ENCODE assay signal across 14 cellular contexts in the genomic region with DNA sequence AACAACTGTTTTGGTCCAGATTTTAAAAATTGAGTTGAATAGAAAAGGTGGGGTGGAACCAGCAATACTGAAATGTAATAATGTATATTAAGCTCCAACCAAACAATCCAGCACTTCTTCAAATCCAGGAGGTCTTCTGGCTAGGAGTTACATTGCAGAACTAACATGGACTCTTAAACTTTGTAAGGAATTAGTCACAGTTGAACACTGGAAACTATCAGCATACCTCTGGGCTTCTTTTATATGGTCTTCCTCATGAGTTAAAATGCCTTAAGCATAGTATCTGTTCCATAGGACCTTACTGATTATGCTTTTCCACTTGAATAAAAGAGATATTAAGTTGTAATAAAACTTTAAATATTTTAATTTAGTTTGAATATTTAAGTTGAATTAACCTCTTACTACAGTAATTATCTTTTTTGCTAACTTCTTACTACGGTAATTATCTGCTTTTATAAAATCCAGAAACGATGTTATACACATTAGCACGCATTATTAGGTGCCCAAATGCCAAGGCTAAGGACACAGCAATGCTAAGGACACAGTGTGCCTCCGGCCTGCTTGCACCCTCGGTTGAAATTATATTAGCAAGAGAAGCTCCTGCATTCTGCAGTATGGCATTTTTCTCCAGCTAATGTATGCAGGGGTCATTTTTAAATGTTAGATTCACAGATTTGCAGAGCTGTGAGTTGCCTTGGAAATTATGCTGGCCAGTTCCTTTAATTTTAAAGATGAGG.
DNase-seq lines count a peak whose midpoint lies in the region; ATAC-seq, FAIRE-seq and TF ChIP-seq lines count a peak whose summit lies in the region.
"Had no signal": no experiment of that assay in that cellular context is flagged by ENCODE, and none has a peak within 500 bp of the region (broad histone marks: within the 10 kb centered on the region; RNA-seq: fewer than 3 reads in every experiment).

No MANE protein-coding gene starts in this region.

- no peak overlapping the region for H3K27ac ChIP-seq in GM23338 (ENCODE audit: low read depth)
- H3K27ac ChIP-seq: SK-N-MC had no signal

- H3F3A ChIP-seq in GM23338 (replicated peaks; ENCODE audit: low read depth), result no peaks in the 10 kb centered on the region

- no peaks in the 10 kb centered on the region for H4K20me1 ChIP-seq in GM23338 (replicated peaks; ENCODE audit: insufficient read depth)

- H3K36me3 ChIP-seq in GM23338 (ENCODE audit: insufficient read depth), result no peaks in the 10 kb centered on the region

- no peak for FAIRE-seq in urothelium cell line (lab: Jason Lieb, UNC)

- H3K4me3 Mint-ChIP-seq in GM23338, result no peak overlapping the region
- H3K4me3 Mint-ChIP-seq: neural crest cell had no signal

- no peaks in the 10 kb centered on the region for H3K27me3 Mint-ChIP-seq in GM23338 (ENCODE audit: insufficient read depth, low read depth, poor library complexity)

- intact Hi-C loops in left ventricle myocardium superior (cut with micrococcal nuclease), result no loop called here

- TF ChIP-seq CTCF in GM23338 (conservative IDR thresholded peaks at IDR 0.05; ENCODE audit: low read depth in 2 of 2), result no peak

- no peaks in the 10 kb centered on the region for H3K9me3 Mint-ChIP-seq in GM23338
- H3K9me3 Mint-ChIP-seq: neural crest cell had no signal

- H3K4me2 ChIP-seq in GM23338, result peak overlapping the region; percentile 6; the same call in 1 of the 2 replicates

- H3K9me2 ChIP-seq in GM23338 (ENCODE audit: insufficient read depth), result no peaks in the 10 kb centered on the region

- peaks cover 45% of the 10 kb centered on the region for H3K4me1 Mint-ChIP-seq in GM23338

- peaks cover 69% of the 10 kb centered on the region for H3K79me2 ChIP-seq in GM23338 (replicated peaks; ENCODE audit: insufficient read depth)

- no peak for ATAC-seq in GM23338
- peak; percentile 65 for ATAC-seq in SK-N-SH treated with all-trans-retinoic acid at 6 μM for 48 hours
- peak; percentile 66 for ATAC-seq in left ventricle myocardium superior
- ATAC-seq in HG02973 (IDR thresholded peaks at IDR 0.05; ENCODE audit: unreplicated experiment), result no peak
- no peak for ATAC-seq in GM18907 (IDR thresholded peaks at IDR 0.05; ENCODE audit: unreplicated experiment)
- no peak for ATAC-seq in HG03521 (IDR thresholded peaks at IDR 0.05; ENCODE audit: unreplicated experiment)

- no peaks in the 10 kb centered on the region for H3K27me3 ChIP-seq in GM23338 (ENCODE audit: insufficient read depth)

- no peaks in the 10 kb centered on the region for H3K36me3 Mint-ChIP-seq in GM23338 (ENCODE audit: low read depth)

- no peak overlapping the region for H2AFZ ChIP-seq in GM23338

- peaks cover 23% of the 10 kb centered on the region for H3K4me1 ChIP-seq in GM23338 (ENCODE audit: insufficient read depth)

- no peak for DNase-seq in GM23338 (ENCODE audit: low spot score)
- DNase-seq in left ventricle myocardium superior, result no peak
- peak; percentile 54 for DNase-seq in renal cortical epithelial cell (ENCODE audit: low read depth)
- DNase-seq in urothelium cell line (ENCODE audit: low spot score), result no peak
- DNase-seq: activated T-cell treated with anti-CD3 and anti-CD28 coated beads, Interleukin-2, amount 50 U/mL, for 48 hours; C1 segment of cervical spinal cord; NCI-H1048; NCI-H526 treated with DMSO at 0.1 percent for 48 hours had no signal

- H3K27ac Mint-ChIP-seq in GM23338, result peak overlapping the region; percentile 25

- no peak overlapping the region for H3K4me3 ChIP-seq in GM23338
- H3K4me3 ChIP-seq: SK-N-MC had no signal

TF ChIP-seq in GM23338, 12 proteins besides CTCF, POLR2A, EP300 and RAD21:
- TF ChIP-seq, protein P1, sequence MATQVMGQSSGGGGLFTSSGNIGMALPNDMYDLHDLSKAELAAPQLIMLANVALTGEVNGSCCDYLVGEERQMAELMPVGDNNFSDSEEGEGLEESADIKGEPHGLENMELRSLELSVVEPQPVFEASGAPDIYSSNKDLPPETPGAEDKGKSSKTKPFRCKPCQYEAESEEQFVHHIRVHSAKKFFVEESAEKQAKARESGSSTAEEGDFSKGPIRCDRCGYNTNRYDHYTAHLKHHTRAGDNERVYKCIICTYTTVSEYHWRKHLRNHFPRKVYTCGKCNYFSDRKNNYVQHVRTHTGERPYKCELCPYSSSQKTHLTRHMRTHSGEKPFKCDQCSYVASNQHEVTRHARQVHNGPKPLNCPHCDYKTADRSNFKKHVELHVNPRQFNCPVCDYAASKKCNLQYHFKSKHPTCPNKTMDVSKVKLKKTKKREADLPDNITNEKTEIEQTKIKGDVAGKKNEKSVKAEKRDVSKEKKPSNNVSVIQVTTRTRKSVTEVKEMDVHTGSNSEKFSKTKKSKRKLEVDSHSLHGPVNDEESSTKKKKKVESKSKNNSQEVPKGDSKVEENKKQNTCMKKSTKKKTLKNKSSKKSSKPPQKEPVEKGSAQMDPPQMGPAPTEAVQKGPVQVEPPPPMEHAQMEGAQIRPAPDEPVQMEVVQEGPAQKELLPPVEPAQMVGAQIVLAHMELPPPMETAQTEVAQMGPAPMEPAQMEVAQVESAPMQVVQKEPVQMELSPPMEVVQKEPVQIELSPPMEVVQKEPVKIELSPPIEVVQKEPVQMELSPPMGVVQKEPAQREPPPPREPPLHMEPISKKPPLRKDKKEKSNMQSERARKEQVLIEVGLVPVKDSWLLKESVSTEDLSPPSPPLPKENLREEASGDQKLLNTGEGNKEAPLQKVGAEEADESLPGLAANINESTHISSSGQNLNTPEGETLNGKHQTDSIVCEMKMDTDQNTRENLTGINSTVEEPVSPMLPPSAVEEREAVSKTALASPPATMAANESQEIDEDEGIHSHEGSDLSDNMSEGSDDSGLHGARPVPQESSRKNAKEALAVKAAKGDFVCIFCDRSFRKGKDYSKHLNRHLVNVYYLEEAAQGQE (IDR thresholded peaks at IDR 0.05; ENCODE audit: unreplicated experiment), result no peak

TF ChIP-seq in SK-N-SH treated with all-trans-retinoic acid at 6 μM for 48 hours, 23 proteins besides CTCF, POLR2A, EP300 and RAD21 (continues in another document):
- no peak for TF ChIP-seq ZFP30 (CRISPR knock-in tag; IDR thresholded peaks at IDR 0.05)
- no peak for TF ChIP-seq ISL1 (CRISPR knock-in tag; IDR thresholded peaks at IDR 0.05)
- TF ChIP-seq, protein P2, sequence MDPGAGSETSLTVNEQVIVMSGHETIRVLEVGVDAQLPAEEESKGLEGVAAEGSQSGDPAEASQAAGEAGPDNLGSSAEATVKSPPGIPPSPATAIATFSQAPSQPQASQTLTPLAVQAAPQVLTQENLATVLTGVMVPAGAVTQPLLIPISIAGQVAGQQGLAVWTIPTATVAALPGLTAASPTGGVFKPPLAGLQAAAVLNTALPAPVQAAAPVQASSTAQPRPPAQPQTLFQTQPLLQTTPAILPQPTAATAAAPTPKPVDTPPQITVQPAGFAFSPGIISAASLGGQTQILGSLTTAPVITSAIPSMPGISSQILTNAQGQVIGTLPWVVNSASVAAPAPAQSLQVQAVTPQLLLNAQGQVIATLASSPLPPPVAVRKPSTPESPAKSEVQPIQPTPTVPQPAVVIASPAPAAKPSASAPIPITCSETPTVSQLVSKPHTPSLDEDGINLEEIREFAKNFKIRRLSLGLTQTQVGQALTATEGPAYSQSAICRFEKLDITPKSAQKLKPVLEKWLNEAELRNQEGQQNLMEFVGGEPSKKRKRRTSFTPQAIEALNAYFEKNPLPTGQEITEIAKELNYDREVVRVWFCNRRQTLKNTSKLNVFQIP (CRISPR knock-in tag; IDR thresholded peaks at IDR 0.05; ENCODE audit: borderline replicate concordance, low read depth), result no peak
- TF ChIP-seq SNAI2 (CRISPR knock-in tag; IDR thresholded peaks at IDR 0.05), result no peak
- TF ChIP-seq TOX (CRISPR knock-in tag; IDR thresholded peaks at IDR 0.05; ENCODE audit: borderline replicate concordance), result no peak
- TF ChIP-seq, protein P3, sequence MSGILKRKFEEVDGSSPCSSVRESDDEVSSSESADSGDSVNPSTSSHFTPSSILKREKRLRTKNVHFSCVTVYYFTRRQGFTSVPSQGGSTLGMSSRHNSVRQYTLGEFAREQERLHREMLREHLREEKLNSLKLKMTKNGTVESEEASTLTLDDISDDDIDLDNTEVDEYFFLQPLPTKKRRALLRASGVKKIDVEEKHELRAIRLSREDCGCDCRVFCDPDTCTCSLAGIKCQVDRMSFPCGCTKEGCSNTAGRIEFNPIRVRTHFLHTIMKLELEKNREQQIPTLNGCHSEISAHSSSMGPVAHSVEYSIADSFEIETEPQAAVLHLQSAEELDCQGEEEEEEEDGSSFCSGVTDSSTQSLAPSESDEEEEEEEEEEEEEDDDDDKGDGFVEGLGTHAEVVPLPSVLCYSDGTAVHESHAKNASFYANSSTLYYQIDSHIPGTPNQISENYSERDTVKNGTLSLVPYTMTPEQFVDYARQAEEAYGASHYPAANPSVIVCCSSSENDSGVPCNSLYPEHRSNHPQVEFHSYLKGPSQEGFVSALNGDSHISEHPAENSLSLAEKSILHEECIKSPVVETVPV (CRISPR knock-in tag; IDR thresholded peaks at IDR 0.05), result no peak
- no peak for TF ChIP-seq ZC3H10 (CRISPR knock-in tag; IDR thresholded peaks at IDR 0.05)
- TF ChIP-seq ARNTL (CRISPR knock-in tag; IDR thresholded peaks at IDR 0.05; ENCODE audit: borderline replicate concordance, low read depth), result no peak
- no peak for TF ChIP-seq ESRRG (CRISPR knock-in tag; IDR thresholded peaks at IDR 0.05)
- TF ChIP-seq ZNF8 (CRISPR knock-in tag; IDR thresholded peaks at IDR 0.05), result no peak
- TF ChIP-seq, protein P4, sequence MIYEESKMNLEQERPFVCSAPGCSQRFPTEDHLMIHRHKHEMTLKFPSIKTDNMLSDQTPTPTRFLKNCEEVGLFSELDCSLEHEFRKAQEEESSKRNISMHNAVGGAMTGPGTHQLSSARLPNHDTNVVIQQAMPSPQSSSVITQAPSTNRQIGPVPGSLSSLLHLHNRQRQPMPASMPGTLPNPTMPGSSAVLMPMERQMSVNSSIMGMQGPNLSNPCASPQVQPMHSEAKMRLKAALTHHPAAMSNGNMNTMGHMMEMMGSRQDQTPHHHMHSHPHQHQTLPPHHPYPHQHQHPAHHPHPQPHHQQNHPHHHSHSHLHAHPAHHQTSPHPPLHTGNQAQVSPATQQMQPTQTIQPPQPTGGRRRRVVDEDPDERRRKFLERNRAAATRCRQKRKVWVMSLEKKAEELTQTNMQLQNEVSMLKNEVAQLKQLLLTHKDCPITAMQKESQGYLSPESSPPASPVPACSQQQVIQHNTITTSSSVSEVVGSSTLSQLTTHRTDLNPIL (CRISPR knock-in tag; IDR thresholded peaks at IDR 0.05; ENCODE audit: low read depth), result no peak
- no peak for TF ChIP-seq ZNF70 (CRISPR knock-in tag; IDR thresholded peaks at IDR 0.05)

Comparison
In these comparisons a context has a peak if more than half of its experiments do, and no peak if none do; other contexts are left out.
1. ATAC-seq: peak in SK-N-SH treated with all-trans-retinoic acid at 6 μM for 48 hours (single experiment) and left ventricle myocardium superior (single experiment); none in GM23338 (single experiment), HG02973 (single experiment), GM18907 (single experiment) and HG03521 (single experiment).